Comparison of ENCODE assay signal across 37 cellular contexts in the genomic region with DNA sequence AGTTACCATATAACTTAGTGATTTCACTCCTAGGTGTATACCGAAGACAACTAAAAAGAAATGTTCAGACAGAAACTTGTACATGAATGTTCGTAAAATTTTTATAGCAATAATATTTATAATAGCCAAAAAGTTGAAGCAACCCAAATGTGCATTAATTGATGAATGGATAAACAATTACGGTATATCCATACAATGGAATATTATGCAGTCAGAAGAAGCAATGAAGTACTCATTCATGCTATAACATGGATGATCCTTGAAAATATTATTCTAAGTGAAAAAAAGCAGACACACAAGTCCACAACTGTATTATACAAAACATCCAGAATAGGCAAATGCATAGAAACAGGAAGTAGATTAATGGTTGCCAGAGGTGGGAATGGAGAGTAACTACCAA.
DNase-seq lines count a peak whose midpoint lies in the region; ATAC-seq, FAIRE-seq and TF ChIP-seq lines count a peak whose summit lies in the region.
"Had no signal": no experiment of that assay in that cellular context is flagged by ENCODE, and none has a peak within 500 bp of the region (broad histone marks: within the 10 kb centered on the region; RNA-seq: fewer than 3 reads in every experiment).

No MANE protein-coding gene starts in this region.

- H3K27ac ChIP-seq in SK-N-SH (ENCODE audit: low read depth in 2 of 2, low read length in 1 of 2): no peak overlapping the region
- H3K27ac ChIP-seq in HEK293 (ENCODE audit: extremely low read depth, low read depth, low read length): no peak overlapping the region
- no peak overlapping the region for H3K27ac ChIP-seq in endodermal cell (ENCODE audit: low read depth, low read length)
- H3K27ac ChIP-seq in caudate nucleus (ENCODE audit: low read depth, low read length): no peak overlapping the region
- H3K27ac ChIP-seq: 22Rv1; A549; BLaER1; BLaER1 treated with 17β-estradiol and CSF1 and Interleukin-3, amounts not matched to agents 10 nM and 100 nM; C4-2B had no signal

- H3K27me3 ChIP-seq in SK-N-SH (ENCODE audit: insufficient read depth) (no peaks in the 10 kb centered on the region), endodermal cell (ENCODE audit: control insufficient read depth, insufficient read depth, low read length, poor library complexity, severe bottlenecking) (no peaks in the 10 kb centered on the region)
- H3K27me3 ChIP-seq: BE2C; BLaER1; BLaER1 treated with 17β-estradiol and CSF1 and Interleukin-3, amounts not matched to agents 10 nM and 100 nM had no signal

- H3K4me1 Mint-ChIP-seq in endodermal cell: no peaks in the 10 kb centered on the region

- no peak for TF ChIP-seq CTCF in SK-N-SH (IDR thresholded peaks at IDR 0.05)
- no peak for TF ChIP-seq CTCF in HEK293 (tag by site-specific recombination; IDR thresholded peaks at IDR 0.05)
- no peak for TF ChIP-seq CTCF in endodermal cell (conservative IDR thresholded peaks at IDR 0.05)
- TF ChIP-seq CTCF in GM10266 (IDR thresholded peaks at IDR 0.05; ENCODE audit: control insufficient read depth, insufficient read depth, low read depth, missing control alignments): no peak

- H3K27ac Mint-ChIP-seq in endodermal cell: no peak overlapping the region
- H3K27ac Mint-ChIP-seq: B cell; CD14-positive monocyte; CD4-positive, alpha-beta memory T cell; CD4-positive, alpha-beta T cell; CD8-positive, alpha-beta T cell had no signal

- no peaks in the 10 kb centered on the region for H3K79me2 ChIP-seq in SK-N-SH (ENCODE audit: insufficient read depth)

- peaks cover 45% of the 10 kb centered on the region for H3K9me3 Mint-ChIP-seq in endodermal cell

- POLR2A ChIA-PET in SK-N-SH (lab: Yijun Ruan, JAX): no interaction called here
- POLR2A ChIA-PET in HEK293 (lab: Yijun Ruan, JAX): no interaction called here

- no peaks in the 10 kb centered on the region for H3K4me1 ChIP-seq in SK-N-SH (ENCODE audit: control insufficient read depth in 1 of 2, insufficient read depth in 2 of 2, low read depth in 1 of 2, low read length in 1 of 2)
- H3K4me1 ChIP-seq in HEK293 (ENCODE audit: control insufficient read depth, insufficient read depth, low read length): no peaks in the 10 kb centered on the region
- H3K4me1 ChIP-seq in endodermal cell (ENCODE audit: control insufficient read depth, insufficient read depth, low read length): no peaks in the 10 kb centered on the region
- H3K4me1 ChIP-seq: A549, BE2C, BLaER1, Caco-2 had no signal

- peaks cover 0 to 6% of the 10 kb centered on the region in 2 experiments for H3K36me3 ChIP-seq in SK-N-SH (replicated peaks in 1 of 2; ENCODE audit: control insufficient read depth in 1 of 2, insufficient read depth in 2 of 2, low read length in 1 of 2)
- no peaks in the 10 kb centered on the region for H3K36me3 ChIP-seq in HEK293 (ENCODE audit: control insufficient read depth in 2 of 2, insufficient read depth in 1 of 2, low read length in 2 of 2)
- no peaks in the 10 kb centered on the region for H3K36me3 ChIP-seq in endodermal cell (ENCODE audit: control insufficient read depth, insufficient read depth, low read length)
- H3K36me3 ChIP-seq: BE2C; BLaER1; BLaER1 treated with 17β-estradiol and CSF1 and Interleukin-3, amounts not matched to agents 10 nM and 100 nM had no signal

- no peak overlapping the region for H3K9ac ChIP-seq in SK-N-SH
- no peak overlapping the region for H3K9ac ChIP-seq in endodermal cell (ENCODE audit: extremely low read depth, low read length, poor library complexity, severe bottlenecking)
- H3K9ac ChIP-seq: BLaER1; BLaER1 treated with 17β-estradiol and CSF1 and Interleukin-3, amounts not matched to agents 10 nM and 100 nM had no signal

- no peak overlapping the region for H3K4me3 Mint-ChIP-seq in endodermal cell
- H3K4me3 Mint-ChIP-seq: B cell; CD14-positive monocyte; CD4-positive, alpha-beta memory T cell; CD4-positive, alpha-beta T cell; CD4-positive, CD25-positive, alpha-beta regulatory T cell; CD8-positive, alpha-beta memory T cell; CD8-positive, alpha-beta T cell had no signal

- TF ChIP-seq POLR2A in GM12891 (IDR thresholded peaks at IDR 0.05; ENCODE audit: low read depth, low read length): no peak

- H3K36me3 Mint-ChIP-seq in endodermal cell (ENCODE audit: low read depth): peaks cover 1% of the 10 kb centered on the region
- H3K36me3 Mint-ChIP-seq: CD4-positive, CD25-positive, alpha-beta regulatory T cell had no signal

- no peaks in the 10 kb centered on the region for H4K20me1 ChIP-seq in SK-N-SH (ENCODE audit: insufficient read depth)
- H4K20me1 ChIP-seq: BLaER1; BLaER1 treated with 17β-estradiol and CSF1 and Interleukin-3, amounts not matched to agents 10 nM and 100 nM had no signal

- no peak overlapping the region for H2AFZ ChIP-seq in SK-N-SH (ENCODE audit: low read depth)

- 80% methylated on average over 3 of the region's 3 CpGs for WGBS in SK-N-SH (ENCODE audit: low lambda C conversion rate)
- 100% methylated on average over 2 of the region's 3 CpGs; no CpG with 5 or more reads in 1 of the 2 experiments for WGBS in endodermal cell (ENCODE audit: insufficient coverage in 1 of 2, insufficient read length in 1 of 2), 2 experiments

- H3K4me2 ChIP-seq in SK-N-SH: no peak overlapping the region
- H3K4me2 ChIP-seq: A549; BLaER1; BLaER1 treated with 17β-estradiol and CSF1 and Interleukin-3, amounts not matched to agents 10 nM and 100 nM had no signal

- no peak overlapping the region for H3K4me3 ChIP-seq in SK-N-SH (ENCODE audit: low read depth in 2 of 2, low read length in 1 of 2)
- H3K4me3 ChIP-seq in HEK293 (ENCODE audit: low read depth, low read length): no peak overlapping the region
- H3K4me3 ChIP-seq in endodermal cell (ENCODE audit: low read length): peak overlapping the region; percentile 39
- H3K4me3 ChIP-seq: A549; BLaER1; BLaER1 treated with 17β-estradiol and CSF1 and Interleukin-3, amounts not matched to agents 10 nM and 100 nM had no signal

- DNase-seq in SK-N-SH (no peak), GM12891 (ENCODE audit: insufficient read length, low spot score) (no peak), endodermal cell (no peak), GM10266 (ENCODE audit: extremely low spot score) (no peak), dermis blood vessel endothelial cell (no peak), caudate nucleus (lab: John Stamatoyannopoulos, UW) (no peak)
- DNase-seq: 8988T; ACHN; AML-193; BE2C; C1 segment of cervical spinal cord; Caco-2; Calu3; CD4-positive, alpha-beta memory T cell; CD4-positive, alpha-beta T cell; CD4-positive, CD25-positive, alpha-beta regulatory T cell; CD8-positive, alpha-beta memory T cell; CD8-positive, alpha-beta T cell; COR-L47; DMS 273 treated with DMSO at 0.1 percent for 48 hours; DMS153; DMS53; DMS79; DMS79 treated with DMSO at 0.1 percent for 48 hours; DND-41; EL had no signal

- ATAC-seq in SK-N-SH treated with all-trans-retinoic acid at 6 μM for 48 hours: no peak
- ATAC-seq: A549; CD8-positive, alpha-beta T cell had no signal

- peak; percentile 23 for FAIRE-seq in GM12891 (lab: Jason Lieb, UNC)
- FAIRE-seq: A204.1, A549, D721Med had no signal

- H3F3A ChIP-seq in SK-N-SH (replicated peaks; ENCODE audit: insufficient read depth): peaks cover 10% of the 10 kb centered on the region

- H3K27me3 Mint-ChIP-seq in endodermal cell (ENCODE audit: insufficient read depth): no peaks in the 10 kb centered on the region
- H3K27me3 Mint-ChIP-seq: B cell; CD4-positive, alpha-beta memory T cell; CD4-positive, alpha-beta T cell; CD4-positive, CD25-positive, alpha-beta regulatory T cell; CD8-positive, alpha-beta memory T cell had no signal

- no peak for TF ChIP-seq RAD21 in SK-N-SH (IDR thresholded peaks at IDR 0.05; ENCODE audit: low read length)

- H3K9me2 ChIP-seq in SK-N-SH: no peaks in the 10 kb centered on the region

- CTCF ChIA-PET in SK-N-SH (lab: Yijun Ruan, JAX): interaction anchor here (1.0 kb wide), 1 partner anchor 10 kb away, joined by 6 read pairs; no protein-coding TSS in a partner anchor
- CTCF ChIA-PET in HEK293 (lab: Yijun Ruan, JAX): no interaction called here

- H3K9me3 ChIP-seq in SK-N-SH: peaks cover 23% of the 10 kb centered on the region; the same call in 1 of the 2 replicates
- H3K9me3 ChIP-seq in HEK293 (ENCODE audit: control insufficient read depth, insufficient read depth, low read depth, low read length): no peaks in the 10 kb centered on the region; the same call in 1 of the 2 replicates
- peaks cover 47% of the 10 kb centered on the region for H3K9me3 ChIP-seq in endodermal cell (ENCODE audit: control insufficient read depth, low read length)
- H3K9me3 ChIP-seq: BE2C had no signal

- TF ChIP-seq EP300 in SK-N-SH (IDR thresholded peaks at IDR 0.05; ENCODE audit: borderline replicate concordance in 1 of 2, low read depth in 1 of 2, low read length in 1 of 2): no peak

TF ChIP-seq in SK-N-SH treated with all-trans-retinoic acid at 6 μM for 48 hours, 23 proteins besides CTCF, POLR2A, EP300 and RAD21 (continues in another document):
- peak; percentile 100 for TF ChIP-seq ZNF8 (CRISPR knock-in tag; IDR thresholded peaks at IDR 0.05)

TF ChIP-seq in SK-N-SH, 30 proteins besides CTCF, POLR2A, EP300 and RAD21 (continues in another document):
- TF ChIP-seq GATA2 (CRISPR knock-in tag; IDR thresholded peaks at IDR 0.05): no peak
- no peak for TF ChIP-seq SMC3 (IDR thresholded peaks at IDR 0.05; ENCODE audit: low read depth, low read length)
- TF ChIP-seq RCOR1 (IDR thresholded peaks at IDR 0.05; ENCODE audit: low read length): no peak
- TF ChIP-seq MAX (IDR thresholded peaks at IDR 0.05; ENCODE audit: low read depth): no peak

TF ChIP-seq in GM12891, 5 proteins besides CTCF, POLR2A, EP300 and RAD21:
- TF ChIP-seq TAF1 (IDR thresholded peaks at IDR 0.05; ENCODE audit: low read depth, low read length) (no peak), PAX5 (IDR thresholded peaks at IDR 0.05; ENCODE audit: insufficient read depth, low read length, severe bottlenecking) (no peak), POU2F2 (IDR thresholded peaks at IDR 0.05; ENCODE audit: low read depth, low read length) (no peak), SPI1 (IDR thresholded peaks at IDR 0.05; ENCODE audit: low read depth, low read length) (no peak), POLR2AphosphoS5 (IDR thresholded peaks at IDR 0.05; ENCODE audit: low read depth, low read length) (no peak)

TF ChIP-seq in HEK293, 187 proteins besides CTCF, POLR2A, EP300 and RAD21 (continues in another document):
- peak; percentile 69 for TF ChIP-seq ZNF146 (tag by site-specific recombination; IDR thresholded peaks at IDR 0.05)
